ENCODE assay signal across 15 cellular contexts in the genomic region with DNA sequence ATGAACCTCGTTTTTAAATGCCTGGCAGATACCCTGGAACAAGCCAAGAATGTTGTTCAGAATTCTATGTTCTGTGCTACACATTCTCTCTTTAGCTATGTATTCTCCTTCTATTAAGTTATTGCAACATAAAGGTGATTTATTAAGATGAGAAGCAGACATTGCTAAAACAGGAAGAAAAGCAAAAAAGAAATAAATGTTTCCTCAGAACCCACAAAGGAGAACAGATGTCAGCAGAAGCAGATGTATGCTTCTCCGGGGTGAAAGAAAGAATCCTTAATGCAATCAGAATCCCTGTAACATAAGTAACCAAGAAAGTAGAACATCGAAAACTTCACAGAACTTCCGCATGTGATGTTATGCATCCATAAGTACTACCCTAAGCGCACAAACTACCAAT.
DNase-seq lines count a peak whose midpoint lies in the region; ATAC-seq and TF ChIP-seq lines count a peak whose summit lies in the region.
"Had no signal": no experiment of that assay in that cellular context is flagged by ENCODE, and none has a peak within 500 bp of the region (broad histone marks: within the 10 kb centered on the region; RNA-seq: fewer than 3 reads in every experiment).

No MANE protein-coding gene starts in this region.

- DNase-seq in LHCN-M2 (ENCODE audit: low read depth) (peak; percentile 18), SKM-1 treated with dmso at 0.1 percent for 144 hours (lab: John Stamatoyannopoulos, UW; ENCODE audit: unreplicated experiment) (peak; percentile 44), left kidney (ENCODE audit: low read depth, low spot score) (peak; percentile 16), NCI-H2107 (lab: John Stamatoyannopoulos, UW) (no peak), NCI-H82 treated with DMSO at 0.1 percent for 48 hours (lab: John Stamatoyannopoulos, UW; ENCODE audit: unreplicated experiment) (no peak), activated T-cell treated with anti-CD3 and anti-CD28 coated beads for 4 hours (no peak)
- no peak for DNase-seq in naive thymus-derived CD8-positive, alpha-beta T cell
- DNase-seq: GOT3; MG63; NCI-H187; NCI-H69; NK-92 treated with Interleukin-12 subunit alpha and Interleukin-12 subunit beta, amount 100 ng/mL, for 24 hours had no signal

- H3K4me3 Mint-ChIP-seq in naive thymus-derived CD8-positive, alpha-beta T cell = no peak overlapping the region

- ATAC-seq in naive thymus-derived CD8-positive, alpha-beta T cell = no peak

- no peak overlapping the region for H3K27ac Mint-ChIP-seq in naive thymus-derived CD8-positive, alpha-beta T cell

- H3K9me3 Mint-ChIP-seq in naive thymus-derived CD8-positive, alpha-beta T cell = no peaks in the 10 kb centered on the region

- H3K4me1 Mint-ChIP-seq in naive thymus-derived CD8-positive, alpha-beta T cell = peaks cover 6 to 14% (median 9%) of the 10 kb centered on the region in 4 donors

- no peak for TF ChIP-seq CTCF in 22Rv1 (IDR thresholded peaks at IDR 0.05)

- H3K27ac ChIP-seq in 22Rv1 = peak overlapping the region; percentile 90
- H3K27ac ChIP-seq: BLaER1 treated with 17β-estradiol and CSF1 and Interleukin-3, amounts not matched to agents 10 nM and 100 nM; KMS-11 had no signal

- H3K36me3 Mint-ChIP-seq in naive thymus-derived CD8-positive, alpha-beta T cell = no peaks in the 10 kb centered on the region

- POLR2A ChIA-PET in naive thymus-derived CD8-positive, alpha-beta T cell (lab: Charles Lee) = no interaction called here

- peaks cover 0 to 4% (median 4%) of the 10 kb centered on the region in 5 donors for H3K27me3 Mint-ChIP-seq in naive thymus-derived CD8-positive, alpha-beta T cell

Comparison
In these comparisons a context has a peak if more than half of its experiments do, and no peak if none do; other contexts are left out.
1. DNase-seq: peak in LHCN-M2 (single experiment), SKM-1 treated with dmso at 0.1 percent for 144 hours (single experiment) and left kidney (single experiment); none in NCI-H2107 (single experiment), naive thymus-derived CD8-positive, alpha-beta T cell (0 of 10), NCI-H82 treated with DMSO at 0.1 percent for 48 hours (single experiment) and activated T-cell treated with anti-CD3 and anti-CD28 coated beads for 4 hours (single experiment).